Comparison of ENCODE assay signal across 27 cellular contexts in genomic region chr1:224898937-224899336, GRCh38.
DNase-seq lines count a peak whose midpoint lies in the region; TF ChIP-seq lines count a peak whose summit lies in the region.
"Had no signal": no experiment of that assay in that cellular context is flagged by ENCODE, and none has a peak within 500 bp of the region (broad histone marks: within the 10 kb centered on the region; RNA-seq: fewer than 3 reads in every experiment).

No MANE protein-coding gene starts in this region.

- no peak for TF ChIP-seq CTCF in HEK293 (tag by site-specific recombination; IDR thresholded peaks at IDR 0.05)

- no peaks in the 10 kb centered on the region for H3K4me1 ChIP-seq in HEK293 (ENCODE audit: control insufficient read depth, insufficient read depth, low read length)
- H3K4me1 ChIP-seq: A549; BLaER1; BLaER1 treated with 17β-estradiol and CSF1 and Interleukin-3, amounts not matched to agents 10 nM and 100 nM; Caco-2 had no signal

- H3K36me3 ChIP-seq in HEK293 (ENCODE audit: control insufficient read depth in 2 of 2, insufficient read depth in 1 of 2, low read length in 2 of 2): no peaks in the 10 kb centered on the region
- H3K36me3 ChIP-seq: BE2C; BLaER1; BLaER1 treated with 17β-estradiol and CSF1 and Interleukin-3, amounts not matched to agents 10 nM and 100 nM had no signal

- H3K27ac ChIP-seq in HEK293 (ENCODE audit: extremely low read depth, low read depth, low read length): no peak overlapping the region
- H3K27ac ChIP-seq: 22Rv1; A549; BLaER1; BLaER1 treated with 17β-estradiol and CSF1 and Interleukin-3, amounts not matched to agents 10 nM and 100 nM; C4-2B had no signal

- no peak overlapping the region for H3K4me3 ChIP-seq in HEK293 (ENCODE audit: low read depth, low read length)
- H3K4me3 ChIP-seq: A549; BLaER1; BLaER1 treated with 17β-estradiol and CSF1 and Interleukin-3, amounts not matched to agents 10 nM and 100 nM had no signal

- CTCF ChIA-PET in HEK293 (lab: Yijun Ruan, JAX): interaction anchor here (0.6 to 6.9 kb wide), 2 partner anchors 48 to 586 kb away, joined by 3 to 67 read pairs; no protein-coding TSS in a partner anchor

- POLR2A ChIA-PET in HEK293 (lab: Yijun Ruan, JAX): no interaction called here

- peaks cover 6% of the 10 kb centered on the region for H3K9me3 ChIP-seq in HEK293 (ENCODE audit: control insufficient read depth, insufficient read depth, low read depth, low read length)
- H3K9me3 ChIP-seq: A549, BE2C, Caco-2 had no signal

- DNase-seq in kidney tubule cell (ENCODE audit: low spot score): no peak
- DNase-seq: 8988T; ACHN; AML-193; BE2C; C1 segment of cervical spinal cord; Caco-2; Calu3; CD4-positive, alpha-beta memory T cell; CD4-positive, alpha-beta T cell; CD4-positive, CD25-positive, alpha-beta regulatory T cell; CD8-positive, alpha-beta memory T cell; CD8-positive, alpha-beta T cell; COR-L47; DMS 273 treated with DMSO at 0.1 percent for 48 hours; DMS153; DMS53; DMS79; DMS79 treated with DMSO at 0.1 percent for 48 hours; DND-41; EL had no signal

TF ChIP-seq in HEK293, 187 proteins besides CTCF, POLR2A, EP300 and RAD21:
- TF ChIP-seq ZNF416 (tag by site-specific recombination; IDR thresholded peaks at IDR 0.05) (no peak), ZBTB44 (tag by site-specific recombination; IDR thresholded peaks at IDR 0.05) (no peak), ZNF140 (tag by site-specific recombination; IDR thresholded peaks at IDR 0.05) (peak; percentile 91)
